Comparison of ENCODE assay signal across 19 cellular contexts in genomic region chr2:184577741-184578140, GRCh38. TPM values are rescaled to one million over a fixed set of nuclear protein-coding genes. Genes with fewer than 3 reads are reported as not detected.
"Had no signal": no experiment of that assay in that cellular context is flagged by ENCODE, and none has a peak within 500 bp of the region (broad histone marks: within the 10 kb centered on the region; RNA-seq: fewer than 3 reads in every experiment).

No MANE protein-coding gene starts in this region.

- H3K27me3 Mint-ChIP-seq: activated CD4-positive, alpha-beta T cell treated with anti-CD3 and anti-CD28 coated beads, Interleukin-2, amount 10 ng/mL, durations not matched to agents 7 days and 5 days; activated naive CD8-positive, alpha-beta T cell treated with anti-CD3 and anti-CD28 coated beads, Interleukin-2, amount 50 U/mL, for 24 hours had no signal

- H3K36me3 ChIP-seq: left ventricle myocardium inferior, transverse colon had no signal

- DNase-seq: activated CD4-positive, alpha-beta T cell treated with anti-CD3 and anti-CD28 coated beads, Interleukin-2, amount 10 ng/mL, durations not matched to agents 7 days and 5 days; activated CD4-positive, CD25-positive, alpha-beta regulatory T cell; activated CD8-positive, alpha-beta memory T cell treated with anti-CD3 and anti-CD28 coated beads for 24 hours; activated naive CD4-positive, alpha-beta T cell treated with anti-CD3 and anti-CD28 coated beads for 36 hours; activated naive CD8-positive, alpha-beta T cell treated with anti-CD3 and anti-CD28 coated beads, Interleukin-2, amount 50 U/mL, for 24 hours; aorta; cortex of kidney; effector memory CD4-positive, alpha-beta T cell; foreskin keratinocyte; left ventricle myocardium inferior; natural killer cell; stimulated activated CD4-positive, alpha-beta T cell treated with anti-CD3 and anti-CD28 coated beads, Interleukin-4, amount 100 ng/mL, for 24 hours; stimulated activated naive CD4-positive, alpha-beta T cell treated with Interleukin-2 at 50 U/mL for 16 hours; substantia nigra; transverse colon had no signal

- H3K4me1 Mint-ChIP-seq: activated CD4-positive, alpha-beta T cell treated with anti-CD3 and anti-CD28 coated beads, Interleukin-2, amount 10 ng/mL, durations not matched to agents 7 days and 5 days; activated naive CD8-positive, alpha-beta T cell treated with anti-CD3 and anti-CD28 coated beads, Interleukin-2, amount 50 U/mL, for 24 hours; memory B cell; natural killer cell had no signal

- H3K4me3 Mint-ChIP-seq: activated CD4-positive, alpha-beta T cell treated with anti-CD3 and anti-CD28 coated beads, Interleukin-2, amount 10 ng/mL, durations not matched to agents 7 days and 5 days; activated naive CD4-positive, alpha-beta T cell treated with anti-CD3 and anti-CD28 coated beads for 36 hours; activated naive CD8-positive, alpha-beta T cell treated with anti-CD3 and anti-CD28 coated beads, Interleukin-2, amount 50 U/mL, for 24 hours; memory B cell; natural killer cell had no signal

- H3K27me3 ChIP-seq: foreskin keratinocyte, transverse colon had no signal

- H3K27ac ChIP-seq: foreskin keratinocyte, left ventricle myocardium inferior, skin epidermis, transverse colon had no signal

- H3K9me3 ChIP-seq: left ventricle myocardium inferior, transverse colon had no signal

- H3K4me3 ChIP-seq: left ventricle myocardium inferior, skin epidermis, transverse colon had no signal

- H3K36me3 Mint-ChIP-seq: memory B cell, natural killer cell had no signal

- H3K4me1 ChIP-seq: foreskin keratinocyte, left ventricle myocardium inferior, transverse colon had no signal

- H3K27ac Mint-ChIP-seq: activated CD4-positive, alpha-beta T cell treated with anti-CD3 and anti-CD28 coated beads, Interleukin-2, amount 10 ng/mL, durations not matched to agents 7 days and 5 days; activated naive CD4-positive, alpha-beta T cell treated with anti-CD3 and anti-CD28 coated beads for 36 hours; activated naive CD8-positive, alpha-beta T cell treated with anti-CD3 and anti-CD28 coated beads, Interleukin-2, amount 50 U/mL, for 24 hours; memory B cell; natural killer cell had no signal

- ATAC-seq: activated naive CD8-positive, alpha-beta T cell treated with anti-CD3 and anti-CD28 coated beads, Interleukin-2, amount 50 U/mL, for 24 hours; foreskin keratinocyte; natural killer cell had no signal

- H3K9me3 Mint-ChIP-seq: activated CD4-positive, alpha-beta T cell treated with anti-CD3 and anti-CD28 coated beads, Interleukin-2, amount 10 ng/mL, durations not matched to agents 7 days and 5 days had no signal

RNA-seq across cellular contexts. Expression of gene ZNF804A, which starts 20.6 kb away (rescaled TPM):
- total RNA-seq: activated CD4-positive, alpha-beta T cell treated with anti-CD3 and anti-CD28 coated beads, Interleukin-2, amount 10 ng/mL, durations not matched to agents 7 days and 5 days; activated naive CD4-positive, alpha-beta T cell treated with anti-CD3 and anti-CD28 coated beads for 36 hours; foreskin keratinocyte; kidney epithelial cell; left ventricle myocardium inferior; T-helper 1 cell treated with Interleukin-12 subunit alpha and Interleukin-12 subunit beta and Interleukin-4 antibody, amounts not matched to agents 30 ng/mL and 1 ng/mL, for 36 hours had no signal
- polyA plus RNA-seq: aorta, foreskin keratinocyte had no signal
